8 cellular contexts compared by ENCODE assay signal in the genomic region with DNA sequence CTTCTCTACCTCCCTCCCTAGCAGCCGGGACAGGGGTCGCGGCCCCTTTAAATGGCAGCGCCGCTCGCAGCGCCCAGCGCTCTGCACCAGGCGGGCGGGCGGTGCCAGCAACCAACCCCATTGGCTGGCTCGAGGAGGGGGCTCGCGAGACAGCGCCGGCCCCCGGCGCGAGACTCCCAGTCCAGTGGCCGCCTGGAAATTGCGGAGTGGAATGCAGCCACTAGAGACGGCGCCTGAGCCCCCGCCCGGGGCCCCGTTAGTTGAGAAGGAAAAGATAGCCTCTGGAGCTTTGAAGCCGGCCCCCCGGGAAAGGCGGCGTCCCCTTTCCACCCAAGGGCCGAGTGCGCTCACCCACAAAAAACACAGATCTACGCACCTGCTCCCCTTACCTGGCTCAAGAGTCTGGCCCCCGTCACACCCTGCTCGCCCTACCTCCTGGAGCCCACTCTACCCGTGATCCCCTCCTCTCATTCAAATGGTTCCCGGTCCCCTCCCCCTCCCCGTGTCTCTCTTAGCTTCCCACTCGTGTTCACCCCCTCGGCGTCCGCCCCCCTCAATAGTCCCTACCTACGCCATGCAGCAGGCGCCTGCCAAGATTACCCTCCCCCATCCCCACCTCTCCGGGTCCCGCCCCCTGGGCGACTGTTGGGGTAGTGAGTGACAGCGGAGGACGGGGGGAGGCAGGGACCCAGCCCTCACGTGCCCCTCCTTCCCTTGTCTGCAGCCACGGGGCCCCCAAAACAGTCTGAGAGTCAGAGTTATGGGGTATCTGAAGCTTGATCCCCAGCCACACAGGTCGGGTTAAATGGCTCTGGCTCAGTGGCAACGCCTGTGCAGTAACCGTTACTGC. TPM values are rescaled to one million over a fixed set of nuclear protein-coding genes. Genes with fewer than 3 reads are reported as not detected.
DNase-seq lines count a peak whose midpoint lies in the region; ATAC-seq and TF ChIP-seq lines count a peak whose summit lies in the region.

A gene (minus strand): TSS at position 49 of the 850 bp plus-strand sequence. CDS start 885 bp downstream, outside the sequence.

- TF ChIP-seq CTCF in GM12865 (IDR thresholded peaks at IDR 0.05; ENCODE audit: insufficient read depth, low read depth, low read length, missing control alignments) (no peak), ovary (IDR thresholded peaks at IDR 0.05) (no peak)

- WGBS in ovary, 3 donors = 26 to 45% (median 36%) methylated on average over 54 of the region's 54 CpGs
- under 1% methylated on average over 54 of the region's 54 CpGs for WGBS in thymus

- H3K36me3 Mint-ChIP-seq in activated naive CD8-positive, alpha-beta T cell treated with anti-CD3 and anti-CD28 coated beads, Interleukin-2, amount 10 ng/mL, durations not matched to agents 7 days and 5 days = peaks cover 2% of the 10 kb centered on the region

- POLR2A ChIA-PET in activated naive CD8-positive, alpha-beta T cell treated with anti-CD3 and anti-CD28 coated beads, Interleukin-2, amount 10 ng/mL, durations not matched to agents 7 days and 5 days (lab: Charles Lee) = interaction anchor here (0.5 to 5.1 kb wide), 8 partner anchors 30 to 779 kb away, joined by 3 to 43 read pairs (median 6); a partner anchor contains a TSS

- peak within 1 kb of the TSS; percentile 91 for H3K4me3 ChIP-seq in GM12865 (ENCODE audit: low read depth, low read length)
- H3K4me3 ChIP-seq in ovary = peak within 1 kb of the TSS; percentile 70
- H3K4me3 ChIP-seq in thymus (ENCODE audit: low read length) = peak within 1 kb of the TSS; percentile 72

- DNase-seq in GM12865 (ENCODE audit: low read depth) (peak; percentile 90), NCI-H1417 treated with DMSO at 0.1 percent for 48 hours (lab: John Stamatoyannopoulos, UW) (peak; percentile 57), SW 1271 (lab: John Stamatoyannopoulos, UW) (peak; percentile 58 to 69), head of caudate nucleus (peak; percentile 68 to 93 (median 88)), ovary (peak; percentile 85 to 89 (median 86))
- DNase-seq in activated naive CD8-positive, alpha-beta T cell treated with anti-CD3 and anti-CD28 coated beads, Interleukin-2, amount 10 ng/mL, durations not matched to agents 7 days and 5 days = peak; percentile 79

- H3K4me1 ChIP-seq in ovary (ENCODE audit: insufficient read depth) = peaks cover 6% of the 10 kb centered on the region
- peaks cover 13% of the 10 kb centered on the region for H3K4me1 ChIP-seq in thymus (ENCODE audit: control insufficient read depth, insufficient read depth, low read length)

- peaks cover 18% of the 10 kb centered on the region for H3K4me1 Mint-ChIP-seq in activated naive CD8-positive, alpha-beta T cell treated with anti-CD3 and anti-CD28 coated beads, Interleukin-2, amount 10 ng/mL, durations not matched to agents 7 days and 5 days

- no peaks in the 10 kb centered on the region for H3K27me3 ChIP-seq in ovary
- H3K27me3 ChIP-seq in thymus (ENCODE audit: control insufficient read depth, insufficient read depth) = no peaks in the 10 kb centered on the region

- TF ChIP-seq EP300 in ovary (IDR thresholded peaks at IDR 0.05) = no peak

- peak; percentile 76 for ATAC-seq in HG02763 (IDR thresholded peaks at IDR 0.05; ENCODE audit: unreplicated experiment)
- ATAC-seq in activated naive CD8-positive, alpha-beta T cell treated with anti-CD3 and anti-CD28 coated beads, Interleukin-2, amount 10 ng/mL, durations not matched to agents 7 days and 5 days (ENCODE audit: low read depth) = peak; percentile 90

- H3K9me3 ChIP-seq in ovary = no peaks in the 10 kb centered on the region
- H3K9me3 ChIP-seq in thymus (ENCODE audit: control insufficient read depth) = no peaks in the 10 kb centered on the region

- H3K27ac Mint-ChIP-seq in activated naive CD8-positive, alpha-beta T cell treated with anti-CD3 and anti-CD28 coated beads, Interleukin-2, amount 10 ng/mL, durations not matched to agents 7 days and 5 days = peak within 1 kb of the TSS; percentile 94

- intact Hi-C loops in head of caudate nucleus (cut with DNase I) = no loop called here
- intact Hi-C loops in ovary (cut with DNase I) = loop anchor here in 1 of 4 donors (10.0 kb wide), 2 partner anchors 70 to 110 kb away; a partner anchor contains a TSS

- H3K27ac ChIP-seq in ovary = peak within 1 kb of the TSS; percentile 50 to 84
- peak within 1 kb of the TSS; percentile 88 for H3K27ac ChIP-seq in thymus (ENCODE audit: low read depth)

- no peak for TF ChIP-seq POLR2A in ovary (IDR thresholded peaks at IDR 0.05)

- H3K36me3 ChIP-seq in ovary = no peaks in the 10 kb centered on the region
- H3K36me3 ChIP-seq in thymus (ENCODE audit: control insufficient read depth, insufficient read depth) = peaks cover 11% of the 10 kb centered on the region

- peak within 1 kb of the TSS; percentile 90 for H3K4me3 Mint-ChIP-seq in activated naive CD8-positive, alpha-beta T cell treated with anti-CD3 and anti-CD28 coated beads, Interleukin-2, amount 10 ng/mL, durations not matched to agents 7 days and 5 days

- H3K9me3 Mint-ChIP-seq in activated naive CD8-positive, alpha-beta T cell treated with anti-CD3 and anti-CD28 coated beads, Interleukin-2, amount 10 ng/mL, durations not matched to agents 7 days and 5 days = no peaks in the 10 kb centered on the region

- H3K27me3 Mint-ChIP-seq in activated naive CD8-positive, alpha-beta T cell treated with anti-CD3 and anti-CD28 coated beads, Interleukin-2, amount 10 ng/mL, durations not matched to agents 7 days and 5 days = no peaks in the 10 kb centered on the region

RNA-seq across cellular contexts. Expression of the gene that starts here (rescaled TPM):
- total RNA-seq in activated naive CD8-positive, alpha-beta T cell treated with anti-CD3 and anti-CD28 coated beads, Interleukin-2, amount 10 ng/mL, durations not matched to agents 7 days and 5 days = 10 to 100 TPM; 38.9 to 39.3 TPM
- total RNA-seq in ovary = 10 to 100 TPM; 17.2 to 75.8 (median 66.5) TPM
- polyA plus RNA-seq in ovary (10 to 100 TPM; 17.8 to 46.2 TPM), thymus (12.1 TPM)

Comparison
In these comparisons a context has a peak if more than half of its experiments do, and no peak if none do; other contexts are left out.
1. Peak in every context shown above with its lines: DNase-seq, ATAC-seq, H3K4me3 ChIP-seq and H3K27ac ChIP-seq.